Comparison of ENCODE assay signal across 32 cellular contexts in the genomic region with DNA sequence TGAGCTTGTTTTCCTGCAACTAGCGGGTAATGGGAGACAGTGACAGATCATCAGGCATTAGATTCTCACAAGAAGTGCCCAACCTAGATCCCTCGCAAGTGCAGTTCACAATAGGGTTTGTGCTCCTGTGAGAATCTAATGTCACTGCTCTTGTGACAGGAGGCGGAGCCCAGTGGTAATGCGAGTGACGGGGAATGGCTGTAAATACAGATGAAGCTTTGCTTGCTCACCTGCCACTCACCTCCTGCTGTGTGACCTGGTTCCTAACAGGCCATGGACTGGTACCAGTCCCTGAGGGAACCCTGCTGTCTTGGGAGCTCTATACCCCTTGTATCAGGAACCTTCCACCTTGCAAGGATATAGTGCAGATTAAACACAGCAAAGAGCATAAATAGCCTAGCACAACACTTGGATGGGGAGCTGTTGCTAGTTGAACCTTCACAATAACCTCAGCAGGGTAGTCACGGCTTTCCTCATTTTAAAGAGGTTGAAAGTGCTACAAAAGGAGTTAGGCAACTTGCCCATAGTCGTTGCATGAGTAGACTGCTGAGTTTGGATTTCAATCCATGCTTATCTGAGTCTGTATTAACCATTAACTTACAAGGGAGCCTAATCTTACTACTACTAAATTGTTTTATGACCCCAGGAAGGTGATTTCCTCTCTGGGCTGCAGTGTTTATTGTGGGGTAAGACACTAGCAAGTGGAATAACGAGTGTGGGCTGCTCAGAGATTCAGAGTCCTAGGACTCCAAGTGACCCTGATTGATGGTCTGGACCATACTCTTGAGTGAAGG.
DNase-seq lines count a peak whose midpoint lies in the region; ATAC-seq, FAIRE-seq and TF ChIP-seq lines count a peak whose summit lies in the region.
"Had no signal": no experiment of that assay in that cellular context is flagged by ENCODE, and none has a peak within 500 bp of the region (broad histone marks: within the 10 kb centered on the region; RNA-seq: fewer than 3 reads in every experiment).

No MANE protein-coding gene starts in this region.

- FAIRE-seq in HTR-8/SVneo (lab: Jason Lieb, UNC): peak; percentile 89
- FAIRE-seq: islet of Langerhans had no signal

- no peak overlapping the region for H3K27ac Mint-ChIP-seq in osteocyte (ENCODE audit: unreplicated experiment)
- H3K27ac Mint-ChIP-seq: activated naive CD8-positive, alpha-beta T cell treated with anti-CD3 and anti-CD28 coated beads, Interleukin-2, amount 50 U/mL, for 24 hours; activated T-cell treated with anti-CD3 and anti-CD28 coated beads, Interleukin-2, amount 50 U/mL, for 72 hours; dendritic cell treated with granulocyte-macrophage colony-stimulating factor and Interleukin-4, amounts not matched to agents 40 ng/mL and 50 ng/mL, for 4 days; mesothelial cell of epicardium; naive thymus-derived CD8-positive, alpha-beta T cell; stimulated activated effector memory CD8-positive, alpha-beta T cell treated with anti-CD3 and anti-CD28 coated beads, Interleukin-12 subunit alpha, Interleukin-12 subunit beta, amount 100 ng/mL, for 72 hours; T-helper 1 cell treated with Interleukin-12 subunit alpha and Interleukin-12 subunit beta and Interleukin-4 antibody, amounts not matched to agents 30 μg/mL and 1 μg/mL, for 36 hours had no signal

- peaks cover 21% of the 10 kb centered on the region for H3K4me1 ChIP-seq in body of pancreas
- H3K4me1 ChIP-seq: esophagus muscularis mucosa, psoas muscle had no signal

- no peaks in the 10 kb centered on the region for H3K27me3 ChIP-seq in body of pancreas
- H3K27me3 ChIP-seq: esophagus muscularis mucosa had no signal

- H3K36me3 Mint-ChIP-seq in osteocyte (ENCODE audit: unreplicated experiment): no peaks in the 10 kb centered on the region
- H3K36me3 Mint-ChIP-seq: mesothelial cell of epicardium; naive thymus-derived CD8-positive, alpha-beta T cell; stimulated activated effector memory CD8-positive, alpha-beta T cell treated with anti-CD3 and anti-CD28 coated beads, Interleukin-12 subunit alpha, Interleukin-12 subunit beta, amount 100 ng/mL, for 72 hours had no signal

- H3K9me3 ChIP-seq in body of pancreas: no peaks in the 10 kb centered on the region
- H3K9me3 ChIP-seq: esophagus muscularis mucosa, psoas muscle, SK-N-SH had no signal

- H3K27me3 Mint-ChIP-seq in osteocyte (ENCODE audit: unreplicated experiment): no peaks in the 10 kb centered on the region
- H3K27me3 Mint-ChIP-seq: activated naive CD8-positive, alpha-beta T cell treated with anti-CD3 and anti-CD28 coated beads, Interleukin-2, amount 50 U/mL, for 24 hours had no signal

- H3K9me3 Mint-ChIP-seq in osteocyte (ENCODE audit: unreplicated experiment): no peaks in the 10 kb centered on the region
- H3K9me3 Mint-ChIP-seq: activated naive CD8-positive, alpha-beta T cell treated with anti-CD3 and anti-CD28 coated beads, Interleukin-2, amount 50 U/mL, for 24 hours; activated T-cell treated with anti-CD3 and anti-CD28 coated beads, Interleukin-2, amount 50 U/mL, for 72 hours; dendritic cell treated with granulocyte-macrophage colony-stimulating factor and Interleukin-4, amounts not matched to agents 40 ng/mL and 50 ng/mL, for 4 days; naive thymus-derived CD8-positive, alpha-beta T cell; T-helper 1 cell treated with Interleukin-12 subunit alpha and Interleukin-12 subunit beta and Interleukin-4 antibody, amounts not matched to agents 30 μg/mL and 1 μg/mL, for 36 hours had no signal

- DNase-seq in DMS53 (lab: John Stamatoyannopoulos, UW) (peak; percentile 70), HTR-8/SVneo (ENCODE audit: insufficient read length, low spot score) (no peak), body of pancreas (peak in 1 of 4 donors; percentile 21), osteocyte (ENCODE audit: extremely low spot score, unreplicated experiment) (peak; percentile 69), dermis blood vessel endothelial cell (no peak), AG08395 (ENCODE audit: low spot score) (no peak)
- DNase-seq in effector CD8-positive, alpha-beta T cell (lab: John Stamatoyannopoulos, UW): no peak
- DNase-seq: activated CD4-positive, alpha-beta T cell treated with anti-CD3 and anti-CD28 coated beads, Interleukin-2, amount 50 U/mL, for 48 hours; activated naive CD4-positive, alpha-beta T cell; activated naive CD8-positive, alpha-beta T cell treated with anti-CD3 and anti-CD28 coated beads, Interleukin-2, amount 50 U/mL, for 24 hours; activated T-cell treated with anti-CD3 and anti-CD28 coated beads, Interleukin-2, amount 50 U/mL, for 72 hours; caudate nucleus; foreskin fibroblast; GDM1; GM23248; naive thymus-derived CD8-positive, alpha-beta T cell; NCI-H1092 treated with DMSO at 0.1 percent for 48 hours; NCI-H187 treated with DMSO at 0.1 percent for 48 hours; PC-9; psoas muscle; SK-N-SH; stimulated activated CD4-positive, alpha-beta T cell treated with anti-CD3 and anti-CD28 coated beads, Interleukin-15, amount 100 ng/mL, for 24 hours; trophoblast cell had no signal

- H3K36me3 ChIP-seq in body of pancreas (replicated peaks in 1 of 2; ENCODE audit: insufficient read depth in 1 of 2, low read depth in 2 of 2): no peaks in the 10 kb centered on the region
- H3K36me3 ChIP-seq: esophagus muscularis mucosa had no signal

- no peak overlapping the region for H3K4me3 ChIP-seq in body of pancreas
- H3K4me3 ChIP-seq: esophagus muscularis mucosa, GM23248, PC-9, psoas muscle had no signal

- TF ChIP-seq POLR2A in body of pancreas (IDR thresholded peaks at IDR 0.05): no peak

- H3K27ac ChIP-seq in body of pancreas: peak overlapping the region in 2 of 4 donors; percentile 22 to 46
- H3K27ac ChIP-seq: esophagus muscularis mucosa, GM23248, PC-9, psoas muscle had no signal

- intact Hi-C loops in body of pancreas (cut with DNase I): no loop called here

- peaks cover 16% of the 10 kb centered on the region for H3K4me1 Mint-ChIP-seq in osteocyte (ENCODE audit: unreplicated experiment)
- H3K4me1 Mint-ChIP-seq: activated naive CD8-positive, alpha-beta T cell treated with anti-CD3 and anti-CD28 coated beads, Interleukin-2, amount 50 U/mL, for 24 hours; naive thymus-derived CD8-positive, alpha-beta T cell; stimulated activated effector memory CD8-positive, alpha-beta T cell treated with anti-CD3 and anti-CD28 coated beads, Interleukin-12 subunit alpha, Interleukin-12 subunit beta, amount 100 ng/mL, for 72 hours had no signal

- WGBS in body of pancreas, 2 donors: 43 to 49% methylated on average over 5 to 8 of the region's 8 CpGs

- ATAC-seq in body of pancreas (peak; percentile 61), GM21825 (IDR thresholded peaks at IDR 0.05; ENCODE audit: unreplicated experiment) (no peak)
- ATAC-seq: activated CD4-positive, CD25-positive, alpha-beta regulatory T cell treated with anti-CD3 and anti-CD28 coated beads, Interleukin-2, amount 50 U/mL, for 24 hours; activated naive CD8-positive, alpha-beta T cell treated with anti-CD3 and anti-CD28 coated beads, Interleukin-2, amount 50 U/mL, for 24 hours; activated T-cell treated with anti-CD3 and anti-CD28 coated beads, Interleukin-2, amount 50 U/mL, for 72 hours; naive thymus-derived CD8-positive, alpha-beta T cell; psoas muscle; Right ventricle myocardium inferior; stimulated activated effector memory CD8-positive, alpha-beta T cell treated with anti-CD3 and anti-CD28 coated beads, Interleukin-12 subunit alpha, Interleukin-12 subunit beta, amount 100 ng/mL, for 72 hours had no signal

- H3K4me3 Mint-ChIP-seq in osteocyte (ENCODE audit: unreplicated experiment): no peak overlapping the region
- H3K4me3 Mint-ChIP-seq: activated naive CD8-positive, alpha-beta T cell treated with anti-CD3 and anti-CD28 coated beads, Interleukin-2, amount 50 U/mL, for 24 hours; activated T-cell treated with anti-CD3 and anti-CD28 coated beads, Interleukin-2, amount 50 U/mL, for 72 hours; dendritic cell treated with granulocyte-macrophage colony-stimulating factor and Interleukin-4, amounts not matched to agents 40 ng/mL and 50 ng/mL, for 4 days; mesothelial cell of epicardium; naive thymus-derived CD8-positive, alpha-beta T cell; stimulated activated effector memory CD8-positive, alpha-beta T cell treated with anti-CD3 and anti-CD28 coated beads, Interleukin-12 subunit alpha, Interleukin-12 subunit beta, amount 100 ng/mL, for 72 hours; T-helper 1 cell treated with Interleukin-12 subunit alpha and Interleukin-12 subunit beta and Interleukin-4 antibody, amounts not matched to agents 30 μg/mL and 1 μg/mL, for 36 hours had no signal

- TF ChIP-seq CTCF in body of pancreas (IDR thresholded peaks at IDR 0.05) (no peak), osteocyte (IDR thresholded peaks at IDR 0.05) (no peak)

Comparison
In these comparisons a context has a peak if more than half of its experiments do, and no peak if none do; other contexts are left out.
1. DNase-seq: peak in DMS53 (single experiment) and osteocyte (single experiment); none in HTR-8/SVneo (single experiment), dermis blood vessel endothelial cell (single experiment), effector CD8-positive, alpha-beta T cell (single experiment) and AG08395 (single experiment).